8 cellular contexts compared by ENCODE assay signal in the genomic region with DNA sequence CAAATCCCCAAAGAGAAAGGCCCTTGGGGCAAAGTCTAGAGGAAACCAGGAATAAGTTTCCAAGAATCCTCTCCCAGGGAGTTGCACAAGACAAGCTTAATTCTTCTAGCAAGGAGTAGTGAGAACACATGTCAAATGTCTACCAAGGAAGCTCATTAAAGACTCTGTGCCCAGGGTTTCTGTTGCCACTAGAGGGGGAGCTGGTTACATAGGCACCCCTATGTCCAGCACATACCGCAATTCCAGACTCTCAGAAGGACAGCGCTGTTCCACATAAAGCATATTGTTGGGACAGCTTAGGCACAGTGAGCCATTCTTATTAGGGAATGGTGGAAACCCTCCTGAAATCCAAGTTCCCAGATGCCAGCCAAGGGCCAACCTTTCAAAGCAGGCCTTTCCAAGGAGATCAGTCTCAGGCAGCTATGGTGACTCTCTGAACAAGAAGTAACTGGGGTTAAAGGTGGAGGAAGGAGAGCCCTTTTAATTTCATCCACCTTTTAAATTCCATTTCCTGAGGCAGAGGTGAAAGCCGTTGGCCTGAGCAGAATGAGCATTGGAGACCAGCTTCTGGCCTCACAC.
DNase-seq lines count a peak whose midpoint lies in the region; ATAC-seq lines count a peak whose summit lies in the region.

No MANE protein-coding gene starts in this region.

- no peak overlapping the region for H3K4me3 ChIP-seq in HAP-1

- no peaks in the 10 kb centered on the region for H3K9me3 ChIP-seq in HAP-1

- no peaks in the 10 kb centered on the region for H3K27me3 ChIP-seq in HAP-1 (ENCODE audit: low read depth)

- DNase-seq in A172 (ENCODE audit: low spot score), result peak; percentile 57
- peak; percentile 20 to 49 for DNase-seq in HAP-1 (ENCODE audit: low spot score in 2 of 2)
- DNase-seq in T1000 (lab: John Stamatoyannopoulos, UW), result peak; percentile 43
- no peak for DNase-seq in Right ventricle myocardium superior
- DNase-seq in stromal cell of bone marrow (ENCODE audit: low read depth), result peak; percentile 70
- no peak for DNase-seq in stimulated activated CD4-positive, alpha-beta T cell treated with anti-CD3 and anti-CD28 coated beads, Interleukin-2, amount 100 ng/mL, for 24 hours
- no peak for DNase-seq in effector CD4-positive, alpha-beta T cell

- no peaks in the 10 kb centered on the region for H3K36me3 ChIP-seq in HAP-1 (replicated peaks)

- ATAC-seq in Right ventricle myocardium superior (ENCODE audit: poor library complexity) (peak; percentile 92), HG02610 (IDR thresholded peaks at IDR 0.05; ENCODE audit: unreplicated experiment) (no peak)

- intact Hi-C loops in Right ventricle myocardium superior (cut with DNase I), result loop anchor here (10.0 kb wide), 1 partner anchor 246 kb away; no protein-coding TSS in a partner anchor

- no peaks in the 10 kb centered on the region for H3K4me1 ChIP-seq in HAP-1

- in situ Hi-C loops in HAP-1 (cut with MboI; ENCODE audit: low sequenced_read_pairs), result no loop called here

Comparison
In these comparisons a context has a peak if more than half of its experiments do, and no peak if none do; other contexts are left out.
1. DNase-seq: peak in A172 (single experiment), HAP-1 (2 of 2), T1000 (single experiment) and stromal cell of bone marrow (single experiment); none in Right ventricle myocardium superior (single experiment), stimulated activated CD4-positive, alpha-beta T cell treated with anti-CD3 and anti-CD28 coated beads, Interleukin-2, amount 100 ng/mL, for 24 hours (0 of 2) and effector CD4-positive, alpha-beta T cell (single experiment).